Comparison of ENCODE assay signal across 8 cellular contexts in the genomic region with DNA sequence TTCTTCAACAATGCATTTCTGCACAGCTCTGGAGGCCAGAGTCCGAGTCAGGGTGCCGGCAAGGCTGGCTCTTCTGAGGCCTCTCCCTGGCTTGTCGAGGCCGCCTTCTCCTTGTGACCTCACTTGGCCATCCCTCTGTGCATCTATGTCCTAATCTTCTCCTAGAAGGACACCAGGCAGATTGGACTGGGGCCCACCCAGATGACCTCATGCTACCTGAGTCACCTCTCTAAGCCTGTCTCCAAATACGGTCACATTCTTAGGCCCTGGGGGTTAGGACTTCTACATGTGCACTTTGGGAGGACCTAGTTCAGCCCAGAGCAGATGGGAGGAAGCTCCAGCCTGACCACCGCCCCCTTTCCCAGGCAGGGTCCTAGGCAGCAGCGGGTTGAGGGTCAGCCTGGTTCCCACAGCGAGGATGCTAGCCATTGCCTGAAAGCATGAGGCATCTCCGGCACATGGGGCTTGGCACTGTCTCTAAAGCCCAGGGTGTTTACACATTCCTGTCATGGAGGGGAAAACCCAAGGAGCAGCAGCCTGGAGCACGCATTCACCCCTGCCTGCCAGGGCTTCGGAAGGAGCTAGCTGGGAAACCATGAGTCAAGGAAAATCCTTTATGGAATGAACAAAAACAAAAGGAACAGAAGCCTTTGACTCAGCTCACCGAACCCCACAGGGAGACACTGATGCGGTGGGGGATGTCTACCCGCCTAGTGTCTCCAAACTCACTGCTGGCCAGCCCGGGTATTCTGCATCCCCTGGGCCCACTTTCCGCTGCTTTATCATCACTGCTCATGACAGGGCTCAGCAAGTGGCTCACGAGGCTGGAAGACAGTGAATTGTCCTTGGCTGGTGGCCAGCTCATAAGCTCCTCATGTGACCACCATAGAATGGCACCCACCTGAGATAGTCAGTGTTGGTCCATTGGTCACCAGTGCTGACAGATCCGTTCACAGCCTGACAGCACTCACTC.
A peak's percentile ranks its signal among the peaks of the same experiment; 100 is the strongest.
DNase-seq lines count a peak whose midpoint lies in the region; ATAC-seq and TF ChIP-seq lines count a peak whose summit lies in the region.
"Not testable (repeated sequence)": the region's sequence is repeated elsewhere in the genome, so short reads cannot be mapped to it uniquely, and the experiment has no call there.

No MANE protein-coding gene starts in this region.

- H3K4me1 ChIP-seq in esophagus muscularis mucosa, result peaks cover 17 to 66% (median 55%) of the 10 kb centered on the region in 4 donors
- peaks cover 26 to 62% of the 10 kb centered on the region in 2 donors for H3K4me1 ChIP-seq in thoracic aorta (ENCODE audit: control insufficient read depth in 1 of 2, low read depth in 2 of 2)

- TF ChIP-seq CTCF in BJ (IDR thresholded peaks at IDR 0.05; ENCODE audit: insufficient read depth, low read depth, low read length); HFF-Myc (IDR thresholded peaks at IDR 0.05; ENCODE audit: low read depth, low read length, missing control alignments); astrocyte of the spinal cord (IDR thresholded peaks at IDR 0.05; ENCODE audit: low read depth, low read length); esophagus muscularis mucosa (IDR thresholded peaks at IDR 0.05); omental fat pad (IDR thresholded peaks at IDR 0.05); thoracic aorta (IDR thresholded peaks at IDR 0.05): not testable (repeated sequence)

- intact Hi-C loops in esophagus muscularis mucosa (cut with DNase I), result not testable (repeated sequence)

- CTCF ChIA-PET in BJ (lab: Yijun Ruan, JAX), result not testable (repeated sequence)

- not testable (repeated sequence) for TF ChIP-seq POLR2A in esophagus muscularis mucosa (IDR thresholded peaks at IDR 0.05; ENCODE audit: low read depth)

- TF ChIP-seq EP300 in esophagus muscularis mucosa (IDR thresholded peaks at IDR 0.05), result not testable (repeated sequence)

- DNase-seq in BJ (ENCODE audit: low read depth) (peak; percentile 83), HFF-Myc (ENCODE audit: extremely low read depth, low read depth) (peak; percentile 79), RKO (ENCODE audit: low spot score) (peak; percentile 38), astrocyte of the spinal cord (ENCODE audit: low read depth, low spot score) (peak; percentile 91), iris pigment epithelial cell (ENCODE audit: low read depth) (peak; percentile 84), thoracic aorta (ENCODE audit: low spot score) (peak; percentile 51)
- DNase-seq in esophagus muscularis mucosa (ENCODE audit: extremely low spot score); omental fat pad (ENCODE audit: low spot score): not testable (repeated sequence)

- not testable (repeated sequence) for H3K9me3 ChIP-seq in esophagus muscularis mucosa, thoracic aorta

- POLR2A ChIA-PET in BJ (lab: Charles Lee), result not testable (repeated sequence)

- 40% methylated on average over 6 of the region's 18 CpGs for WGBS in esophagus muscularis mucosa

- not testable (repeated sequence) for H3K4me3 ChIP-seq in BJ (ENCODE audit: low read depth, low read length); HFF-Myc (replicated peaks; ENCODE audit: low read depth, low read length); astrocyte of the spinal cord (ENCODE audit: low read depth, low read length); esophagus muscularis mucosa; thoracic aorta

- H3K27ac ChIP-seq in esophagus muscularis mucosa (replicated peaks in 1 of 4) (peak overlapping the region; percentile 70 to 77 (median 74)), thoracic aorta (peak overlapping the region; percentile 58 to 65)

- ATAC-seq in omental fat pad (ENCODE audit: low FRiP score), result peak; percentile 60
- peak; percentile 6 for ATAC-seq in thoracic aorta (ENCODE audit: insufficient number of reproducible peaks, low FRiP score, low read depth)

- H3K27me3 ChIP-seq in BJ (ENCODE audit: control insufficient read depth, insufficient read depth, low read length); esophagus muscularis mucosa; thoracic aorta (replicated peaks; ENCODE audit: insufficient read depth): not testable (repeated sequence)

- H3K36me3 ChIP-seq in BJ (ENCODE audit: control insufficient read depth, insufficient read depth, low read length); esophagus muscularis mucosa; thoracic aorta: not testable (repeated sequence)

- in situ Hi-C loops in astrocyte of the spinal cord (cut with HindIII; ENCODE audit: low sequenced_read_pairs), result not testable (repeated sequence)
